8 cellular contexts compared by ENCODE assay signal in genomic region chr10:133261726-133262325, GRCh38. TPM values are rescaled to one million over a fixed set of nuclear protein-coding genes. Genes with fewer than 3 reads are reported as not detected.
DNase-seq lines count a peak whose midpoint lies in the region; ATAC-seq and TF ChIP-seq lines count a peak whose summit lies in the region.

No MANE protein-coding gene starts in this region.

- peaks cover 82% of the 10 kb centered on the region for H3K4me1 Mint-ChIP-seq in activated CD8-positive, alpha-beta T cell treated with anti-CD3 and anti-CD28 coated beads, Interleukin-2, amount 10 ng/mL, durations not matched to agents 7 days and 5 days (ENCODE audit: low read depth)

- 1% methylated on average over 13 to 79 of the region's 79 CpGs for WGBS in lung, 2 donors

- peak; percentile 27 for ATAC-seq in GM18858 (IDR thresholded peaks at IDR 0.05; ENCODE audit: unreplicated experiment)
- peak; percentile 63 for ATAC-seq in HG03045 (IDR thresholded peaks at IDR 0.05; ENCODE audit: unreplicated experiment)
- ATAC-seq in activated CD8-positive, alpha-beta T cell treated with anti-CD3 and anti-CD28 coated beads, Interleukin-2, amount 10 ng/mL, durations not matched to agents 7 days and 5 days: peak; percentile 49
- ATAC-seq in lung (ENCODE audit: insufficient read depth, low FRiP score): peak; percentile 81

- peaks cover 23% of the 10 kb centered on the region for H3K36me3 Mint-ChIP-seq in activated CD8-positive, alpha-beta T cell treated with anti-CD3 and anti-CD28 coated beads, Interleukin-2, amount 10 ng/mL, durations not matched to agents 7 days and 5 days (ENCODE audit: low read depth)

- H3K27me3 ChIP-seq in lung (ENCODE audit: control insufficient read depth, insufficient read depth): no peaks in the 10 kb centered on the region

- no peaks in the 10 kb centered on the region for H3K9me3 ChIP-seq in lung (ENCODE audit: control insufficient read depth in 2 of 2, insufficient read depth in 1 of 2, low read length in 1 of 2)

- H3K9me3 Mint-ChIP-seq in activated CD8-positive, alpha-beta T cell treated with anti-CD3 and anti-CD28 coated beads, Interleukin-2, amount 10 ng/mL, durations not matched to agents 7 days and 5 days (ENCODE audit: insufficient read depth): no peaks in the 10 kb centered on the region

- no peak for TF ChIP-seq CTCF in AG04449 (IDR thresholded peaks at IDR 0.05; ENCODE audit: insufficient read depth, low read length, missing control alignments)
- TF ChIP-seq CTCF in lung (IDR thresholded peaks at IDR 0.05; ENCODE audit: control extremely low read depth, extremely low read depth): no peak

- peak overlapping the region; percentile 60 for H3K27ac Mint-ChIP-seq in activated CD8-positive, alpha-beta T cell treated with anti-CD3 and anti-CD28 coated beads, Interleukin-2, amount 10 ng/mL, durations not matched to agents 7 days and 5 days

- no peaks in the 10 kb centered on the region for H3K36me3 ChIP-seq in lung (ENCODE audit: control insufficient read depth in 2 of 2, insufficient read depth in 2 of 2, low read length in 2 of 2)

- H3K27me3 Mint-ChIP-seq in activated CD8-positive, alpha-beta T cell treated with anti-CD3 and anti-CD28 coated beads, Interleukin-2, amount 10 ng/mL, durations not matched to agents 7 days and 5 days (ENCODE audit: low read depth): no peaks in the 10 kb centered on the region

- H3K4me1 ChIP-seq in lung (ENCODE audit: control insufficient read depth in 2 of 2, insufficient read depth in 2 of 2, low read length in 2 of 2): peaks cover 3 to 32% of the 10 kb centered on the region in 2 donors

- POLR2A ChIA-PET in AG04449 (lab: Yijun Ruan, JAX): no interaction called here
- POLR2A ChIA-PET in activated CD8-positive, alpha-beta T cell treated with anti-CD3 and anti-CD28 coated beads, Interleukin-2, amount 10 ng/mL, durations not matched to agents 7 days and 5 days (lab: Charles Lee): interaction anchor here (1.4 kb wide), 1 partner anchor 14 kb away, joined by 7 read pairs; the partner anchor contains the start of gene ADAM8

- H3K4me3 Mint-ChIP-seq in activated CD8-positive, alpha-beta T cell treated with anti-CD3 and anti-CD28 coated beads, Interleukin-2, amount 10 ng/mL, durations not matched to agents 7 days and 5 days: peak overlapping the region; percentile 74

- CTCF ChIA-PET in AG04449 (lab: Yijun Ruan, JAX): no interaction called here
- CTCF ChIA-PET in activated CD8-positive, alpha-beta T cell treated with anti-CD3 and anti-CD28 coated beads, Interleukin-2, amount 10 ng/mL, durations not matched to agents 7 days and 5 days (lab: Charles Lee): interaction anchor here (1.0 to 2.9 kb wide), 5 partner anchors 10 to 68 kb away, joined by 3 to 17 read pairs (median 4); partner anchors contain the start of gene ADAM8

- H3K4me3 ChIP-seq in AG04449 (ENCODE audit: low read depth, low read length) (peak overlapping the region; percentile 58), lung (peak overlapping the region; percentile 58)

- H3K27ac ChIP-seq in lung (ENCODE audit: low read depth in 1 of 2, low read length in 1 of 2): peak overlapping the region; percentile 89 to 96

- DNase-seq in AG04449 (ENCODE audit: low read depth, low spot score) (no peak), NCI-H774 (lab: John Stamatoyannopoulos, UW) (peak; percentile 23), ecto neural progenitor cell (ENCODE audit: low spot score) (peak; percentile 89), lung (ENCODE audit: low spot score) (peak; percentile 90)
- peak; percentile 90 for DNase-seq in activated CD8-positive, alpha-beta T cell treated with anti-CD3 and anti-CD28 coated beads, Interleukin-2, amount 10 ng/mL, durations not matched to agents 7 days and 5 days
- peak; percentile 69 for DNase-seq in stimulated activated CD8-positive, alpha-beta memory T cell treated with anti-CD3 and anti-CD28 coated beads, Interleukin-12 subunit alpha, Interleukin-12 subunit beta, amount 100 ng/mL, for 1 hour (ENCODE audit: low read depth)

RNA-seq across cellular contexts. Expression of gene ADAM8, which starts 14.8 kb away (rescaled TPM):
- total RNA-seq in activated CD8-positive, alpha-beta T cell treated with anti-CD3 and anti-CD28 coated beads, Interleukin-2, amount 10 ng/mL, durations not matched to agents 7 days and 5 days: 10 to 100 TPM; 69.9 to 75.5 TPM
- total RNA-seq in lung: 10 to 100 TPM; 21.7 to 33.0 TPM
- polyA plus RNA-seq in lung: 10 to 100 TPM in 1 of 2 donors, 1 to 10 TPM in 1; 4.4 to 79.2 TPM

RNA-seq across cellular contexts. Expression of gene VENTX, which starts 24.2 kb away (rescaled TPM):
- not detected for total RNA-seq in activated CD8-positive, alpha-beta T cell treated with anti-CD3 and anti-CD28 coated beads, Interleukin-2, amount 10 ng/mL, durations not matched to agents 7 days and 5 days
- total RNA-seq in lung: 1 to 10 TPM in 1 of 2 donors, under 1 TPM in 1; 0.46 to 3.3 TPM
- polyA plus RNA-seq in lung: 1 to 10 TPM; 1.4 to 4.0 TPM

RNA-seq across cellular contexts. Expression of gene UTF1, which starts 31.8 kb away (rescaled TPM):
- not detected for total RNA-seq in activated CD8-positive, alpha-beta T cell treated with anti-CD3 and anti-CD28 coated beads, Interleukin-2, amount 10 ng/mL, durations not matched to agents 7 days and 5 days
- total RNA-seq in lung: under 1 TPM in 1 of 2 donors, not detected in 1; 0.52 TPM
- under 1 TPM in 1 of 2 donors, not detected in 1; 0.06 TPM for polyA plus RNA-seq in lung

RNA-seq across cellular contexts. Expression of gene TUBGCP2, which starts 46.8 kb away (rescaled TPM):
- total RNA-seq in activated CD8-positive, alpha-beta T cell treated with anti-CD3 and anti-CD28 coated beads, Interleukin-2, amount 10 ng/mL, durations not matched to agents 7 days and 5 days: 10 to 100 TPM; 53.5 to 59.0 TPM
- total RNA-seq in lung: 10 to 100 TPM; 41.7 to 65.9 TPM
- polyA plus RNA-seq in lung: 10 to 100 TPM; 39.2 to 66.2 TPM

RNA-seq across cellular contexts. Expression of gene ZNF511, which starts 46.9 kb away (rescaled TPM):
- total RNA-seq in activated CD8-positive, alpha-beta T cell treated with anti-CD3 and anti-CD28 coated beads, Interleukin-2, amount 10 ng/mL, durations not matched to agents 7 days and 5 days: 10 to 100 TPM; 61.4 to 62.6 TPM
- total RNA-seq in lung: 10 to 100 TPM; 18.6 to 53.5 TPM
- 10 to 100 TPM; 33.8 to 79.9 TPM for polyA plus RNA-seq in lung

Comparison
In these comparisons a context has a peak if more than half of its experiments do, and no peak if none do; other contexts are left out.
1. ATAC-seq: peak in every context shown above with its lines; median percentile 81 in lung; 63 in HG03045; 49 in activated CD8-positive, alpha-beta T cell treated with anti-CD3 and anti-CD28 coated beads, Interleukin-2, amount 10 ng/mL, durations not matched to agents 7 days and 5 days; 27 in GM18858.